ENCODE assay signal across 9 cellular contexts in genomic region chr12:57783466-57783801, GRCh38. TPM values are rescaled to one million over a fixed set of nuclear protein-coding genes. Genes with fewer than 3 reads are reported as not detected.
A peak's percentile ranks its signal among the peaks of the same experiment; 100 is the strongest.
DNase-seq lines count a peak whose midpoint lies in the region; ATAC-seq and TF ChIP-seq lines count a peak whose summit lies in the region.
"Had no signal": no experiment of that assay in that cellular context is flagged by ENCODE, and none has a peak within 500 bp of the region (broad histone marks: within the 10 kb centered on the region; RNA-seq: fewer than 3 reads in every experiment).

No MANE protein-coding gene starts in this region.

- 81 to 83% methylated on average over 12 of the region's 12 CpGs for WGBS in tibial nerve, 2 donors

- peak overlapping the region; percentile 98 for H3K4me3 Mint-ChIP-seq in activated T-cell treated with anti-CD3 and anti-CD28 coated beads, Interleukin-2, amount 50 U/mL, for 72 hours

- H3K9me3 ChIP-seq in lower lobe of right lung: no peaks in the 10 kb centered on the region
- no peaks in the 10 kb centered on the region for H3K9me3 ChIP-seq in tibial nerve

- H3K9me3 Mint-ChIP-seq in activated T-cell treated with anti-CD3 and anti-CD28 coated beads, Interleukin-2, amount 50 U/mL, for 72 hours: no peaks in the 10 kb centered on the region

- no peak for ATAC-seq in activated T-cell treated with anti-CD3 and anti-CD28 coated beads, Interleukin-2, amount 50 U/mL, for 72 hours (replicated peaks in 1 of 2)
- no peak for ATAC-seq in lower lobe of right lung

- no peaks in the 10 kb centered on the region for H3K27me3 Mint-ChIP-seq in activated T-cell treated with anti-CD3 and anti-CD28 coated beads, Interleukin-2, amount 50 U/mL, for 72 hours (ENCODE audit: low read depth)

- no peaks in the 10 kb centered on the region for H3K27me3 ChIP-seq in lower lobe of right lung (ENCODE audit: low read depth)
- no peaks in the 10 kb centered on the region for H3K27me3 ChIP-seq in tibial nerve

- peaks cover 0 to 24% of the 10 kb centered on the region in 2 donors for H3K36me3 Mint-ChIP-seq in activated T-cell treated with anti-CD3 and anti-CD28 coated beads, Interleukin-2, amount 50 U/mL, for 72 hours (ENCODE audit: insufficient read depth in 2 of 2)

- H3K27ac Mint-ChIP-seq in activated T-cell treated with anti-CD3 and anti-CD28 coated beads, Interleukin-2, amount 50 U/mL, for 72 hours: peak overlapping the region; percentile 97

- H3K4me1 Mint-ChIP-seq in activated T-cell treated with anti-CD3 and anti-CD28 coated beads, Interleukin-2, amount 50 U/mL, for 72 hours (ENCODE audit: low read depth): peaks cover 20% of the 10 kb centered on the region

- H3K27ac ChIP-seq in lower lobe of right lung (no peak overlapping the region), tibial nerve (peak overlapping the region in 1 of 4 donors; percentile 81)

- TF ChIP-seq CTCF in astrocyte of the cerebellum (IDR thresholded peaks at IDR 0.05; ENCODE audit: low read depth, low read length, missing control alignments) (no peak), lower lobe of right lung (IDR thresholded peaks at IDR 0.05) (no peak), tibial nerve (IDR thresholded peaks at IDR 0.05) (no peak), GM20000 (IDR thresholded peaks at IDR 0.05; ENCODE audit: extremely low read depth, missing control alignments) (no peak)

- no peak for TF ChIP-seq EP300 in tibial nerve (IDR thresholded peaks at IDR 0.05)

- intact Hi-C loops in lower lobe of right lung (cut with DNase I): no loop called here

- DNase-seq in activated T-cell treated with anti-CD3 and anti-CD28 coated beads, Interleukin-2, amount 50 U/mL, for 72 hours: no peak
- no peak for DNase-seq in activated T-cell treated with anti-CD3 and anti-CD28 coated beads, Interleukin-2, amount 50 U/mL, for 1 hour
- DNase-seq in astrocyte of the cerebellum (ENCODE audit: low read depth) (no peak), lower lobe of right lung (no peak), tibial nerve (ENCODE audit: low spot score in 2 of 2) (no peak), dedifferentiated amniotic fluid mesenchymal stem cell (ENCODE audit: extremely low spot score) (no peak), GM20000 (ENCODE audit: low spot score) (no peak)
- DNase-seq in activated CD4-positive, alpha-beta T cell treated with anti-CD3 and anti-CD28 coated beads, Interleukin-2, amount 50 U/mL, for 48 hours: no peak
- DNase-seq: DMS79 treated with DMSO at 0.1 percent for 48 hours had no signal

- H3K4me3 ChIP-seq in astrocyte of the cerebellum (ENCODE audit: low read depth, low read length) (peak overlapping the region; percentile 67), lower lobe of right lung (peak overlapping the region; percentile 93), tibial nerve (peak overlapping the region; percentile 73 to 96 (median 82))

- in situ Hi-C loops in astrocyte of the cerebellum (cut with HindIII; ENCODE audit: low sequenced_read_pairs): no loop called here

- TF ChIP-seq POLR2A in tibial nerve (IDR thresholded peaks at IDR 0.05): no peak

- H3K4me1 ChIP-seq in lower lobe of right lung: peaks cover 35% of the 10 kb centered on the region
- H3K4me1 ChIP-seq in tibial nerve: peaks cover 0 to 26% (median 6%) of the 10 kb centered on the region in 4 donors

- H3K36me3 ChIP-seq in lower lobe of right lung: peaks cover 43% of the 10 kb centered on the region
- H3K36me3 ChIP-seq in tibial nerve: peaks cover 0 to 63% (median 3%) of the 10 kb centered on the region in 3 donors

RNA-seq across cellular contexts. Expression of gene TSFM, which starts 0.8 kb away (rescaled TPM):
- 10 to 100 TPM; 30.4 to 30.9 TPM for total RNA-seq in activated T-cell treated with anti-CD3 and anti-CD28 coated beads, Interleukin-2, amount 50 U/mL, for 72 hours
- 22.6 TPM for total RNA-seq in lower lobe of right lung
- total RNA-seq in tibial nerve: 10 to 100 TPM; 13.5 to 23.2 (median 22.4) TPM

RNA-seq across cellular contexts. Expression of gene EEF1AKMT3, which starts 11.0 kb away (rescaled TPM):
- 1 to 10 TPM; 4.9 to 6.9 TPM for total RNA-seq in activated T-cell treated with anti-CD3 and anti-CD28 coated beads, Interleukin-2, amount 50 U/mL, for 72 hours
- total RNA-seq in lower lobe of right lung (6.8 TPM), tibial nerve (10 to 100 TPM in 2 of 4 donors, 1 to 10 TPM in 2; 8.0 to 16.3 (median 9.6) TPM)

RNA-seq across cellular contexts. Expression of gene METTL1, which starts 11.5 kb away (rescaled TPM):
- 10 to 100 TPM; 18.7 TPM for total RNA-seq in activated T-cell treated with anti-CD3 and anti-CD28 coated beads, Interleukin-2, amount 50 U/mL, for 72 hours
- 14.4 TPM for total RNA-seq in lower lobe of right lung
- 10 to 100 TPM in 2 of 4 donors, 1 to 10 TPM in 2; 6.5 to 17.7 (median 10.1) TPM for total RNA-seq in tibial nerve

RNA-seq across cellular contexts. Expression of gene CYP27B1, which starts 16.6 kb away (rescaled TPM):
- 10 to 100 TPM; 11.1 to 14.7 TPM for total RNA-seq in activated T-cell treated with anti-CD3 and anti-CD28 coated beads, Interleukin-2, amount 50 U/mL, for 72 hours
- total RNA-seq in lower lobe of right lung: 1.1 TPM
- 1 to 10 TPM in 1 of 4 donors, not detected in 3; 3.0 TPM for total RNA-seq in tibial nerve

RNA-seq across cellular contexts. Expression of gene MARCHF9, which starts 28.5 kb away (rescaled TPM):
- 10 to 100 TPM; 30.2 to 32.9 TPM for total RNA-seq in activated T-cell treated with anti-CD3 and anti-CD28 coated beads, Interleukin-2, amount 50 U/mL, for 72 hours
- total RNA-seq in lower lobe of right lung: 20.0 TPM
- 10 to 100 TPM in 2 of 4 donors, 1 to 10 TPM in 2; 4.2 to 19.8 (median 10.4) TPM for total RNA-seq in tibial nerve
